Comparison of ENCODE assay signal across 8 cellular contexts in genomic region chr2:241102239-241102803, GRCh38. TPM values are rescaled to one million over a fixed set of nuclear protein-coding genes. Genes with fewer than 3 reads are reported as not detected.
A peak's percentile ranks its signal among the peaks of the same experiment; 100 is the strongest.
DNase-seq lines count a peak whose midpoint lies in the region; FAIRE-seq and TF ChIP-seq lines count a peak whose summit lies in the region.

Gene MTERF4, minus strand, starts transcription at chr2:241102287. Its CDS starts 14 bp downstream, at chr2:241102273.

- peak within 1 kb of the TSS; percentile 94 for H3K4me3 ChIP-seq in neuron (ENCODE audit: low read length)
- H3K4me3 ChIP-seq in subcutaneous abdominal adipose tissue (ENCODE audit: low read depth in 1 of 5, low read length in 5 of 5), result peak within 1 kb of the TSS; percentile 90 to 95 (median 93)

- no peak for FAIRE-seq in H54 (lab: Jason Lieb, UNC)

- H3K27ac ChIP-seq in subcutaneous abdominal adipose tissue (ENCODE audit: low read depth, low read length), result peak within 1 kb of the TSS; percentile 80

- H3K9ac ChIP-seq in ES-I3 (ENCODE audit: low read depth, low read length), result peak within 1 kb of the TSS; percentile 95
- H3K9ac ChIP-seq in subcutaneous abdominal adipose tissue (ENCODE audit: low read length in 5 of 5), result peak within 1 kb of the TSS; percentile 84 to 99 (median 91)

- H3K9me3 ChIP-seq in ES-I3 (ENCODE audit: control insufficient read depth, insufficient read depth, low read length) (no peaks in the 10 kb centered on the region), neuron (ENCODE audit: low read length) (no peaks in the 10 kb centered on the region), subcutaneous abdominal adipose tissue (ENCODE audit: control insufficient read depth in 5 of 5, low read length in 5 of 5) (no peaks in the 10 kb centered on the region)

- peak; percentile 75 for TF ChIP-seq POLR2A in H54 (IDR thresholded peaks at IDR 0.05; ENCODE audit: low read depth, low read length)

- peak within 1 kb of the TSS; percentile 99 for H2AFZ ChIP-seq in neuron (ENCODE audit: low read depth, low read length)

- in situ Hi-C loops in SK-MEL-5 (cut with HindIII; ENCODE audit: low pct_unique_long_range_greater_than_20kb, low sequenced_read_pairs), result no loop called here

- H3K4me1 ChIP-seq in ES-I3 (ENCODE audit: insufficient read depth, low read length) (no peaks in the 10 kb centered on the region), neuron (ENCODE audit: insufficient read depth, low read length) (peaks cover 16% of the 10 kb centered on the region), subcutaneous abdominal adipose tissue (ENCODE audit: control insufficient read depth in 5 of 5, insufficient read depth in 5 of 5, low read length in 5 of 5) (peaks cover 3 to 30% (median 24%) of the 10 kb centered on the region in 5 donors)

- no peaks in the 10 kb centered on the region for H3K27me3 ChIP-seq in neuron (ENCODE audit: insufficient read depth, low read length)
- H3K27me3 ChIP-seq in subcutaneous abdominal adipose tissue (ENCODE audit: control insufficient read depth in 5 of 5, insufficient read depth in 4 of 5, low read length in 5 of 5), result no peaks in the 10 kb centered on the region

- H3K36me3 ChIP-seq in ES-I3 (ENCODE audit: insufficient read depth, low read length) (peaks cover 6% of the 10 kb centered on the region; the same call in 1 of the 2 replicates), neuron (ENCODE audit: insufficient read depth, low read length) (peaks cover 32% of the 10 kb centered on the region), subcutaneous abdominal adipose tissue (ENCODE audit: control insufficient read depth in 5 of 5, insufficient read depth in 5 of 5, low read length in 5 of 5) (peaks cover 0 to 21% (median 17%) of the 10 kb centered on the region in 5 donors)

- DNase-seq in H54 (ENCODE audit: insufficient read length, low spot score) (peak; percentile 85), M059J (ENCODE audit: low read depth) (peak; percentile 77), SK-MEL-5 (ENCODE audit: low read depth, low spot score) (peak; percentile 82), foreskin melanocyte (peak; percentile 68)
- peak; percentile 90 for DNase-seq in activated naive CD4-positive, alpha-beta T cell treated with Interleukin-2 at 50 U/mL for 16 hours

RNA-seq across cellular contexts. Expression of gene MTERF4, which starts in this region (rescaled TPM):
- 9.0 and 12.3 TPM in 2 replicates for total RNA-seq in M059J (2014; rRNA removed; shearing (Covaris generic))
- total RNA-seq in SK-MEL-5 (2014; rRNA removed; shearing (Covaris generic)), result 10.8 and 13.9 TPM in 2 replicates
- 17.7 and 22.8 TPM in 2 replicates for polyA plus RNA-seq in SK-MEL-5 (2015; cell fraction: cytosol; rRNA removed)
- 56.8 and 98.8 TPM in 2 replicates for polyA plus RNA-seq in SK-MEL-5 (2015; cell fraction: nucleus; rRNA removed)

Comparison
In these comparisons a context has a peak if more than half of its experiments do, and no peak if none do; other contexts are left out.
1. Peak in every context shown above with its lines: DNase-seq, H3K4me3 ChIP-seq and H3K27ac ChIP-seq.